In genomic region chr14:102892660-102893059, GRCh38 we compare ENCODE assay signal across 28 cellular contexts.
"Had no signal": no experiment of that assay in that cellular context is flagged by ENCODE, and none has a peak within 500 bp of the region (broad histone marks: within the 10 kb centered on the region; RNA-seq: fewer than 3 reads in every experiment).

No MANE protein-coding gene starts in this region.

- H3K27me3 ChIP-seq: adrenal gland, body of pancreas, cardiac muscle cell, dorsolateral prefrontal cortex, gastroesophageal sphincter, pancreas, stomach, thyroid gland, upper lobe of left lung, vagina had no signal

- H3K27ac ChIP-seq: adrenal gland, body of pancreas, cardiac muscle cell, coronary artery, pancreas, prostate gland, thyroid gland, upper lobe of left lung, vagina had no signal

- H3K9me3 ChIP-seq: adrenal gland, body of pancreas, gastroesophageal sphincter, pancreas, prostate gland, SK-N-SH, stomach, thyroid gland, upper lobe of left lung, vagina had no signal

- ATAC-seq: naive thymus-derived CD8-positive, alpha-beta T cell; WTC11 had no signal

- H3K4me3 Mint-ChIP-seq: activated T-helper 1 cell treated with anti-CD3 and anti-CD28 coated beads, Interleukin-12 subunit alpha, Interleukin-12 subunit beta, Interleukin-2, Interleukin-4 antibody, amounts not matched to agents 30 ng/mL and 10 ng/mL and 1 ng/mL, durations not matched to agents 14 hours and 24 hours and 36 hours; naive thymus-derived CD8-positive, alpha-beta T cell; neural crest cell; T-helper 1 cell treated with Interleukin-12 subunit alpha and Interleukin-12 subunit beta and Interleukin-4 antibody, amounts not matched to agents 30 μg/mL and 1 μg/mL, for 36 hours; WTC11 had no signal

- H3K4me1 Mint-ChIP-seq: neural crest cell, WTC11 had no signal

- DNase-seq: activated CD4-positive, alpha-beta T cell treated with anti-CD3 and anti-CD28 coated beads for 1 hour; activated T-cell treated with anti-CD3 and anti-CD28 coated beads for 4 hours; effector memory CD4-positive, alpha-beta T cell; head of caudate nucleus; naive thymus-derived CD8-positive, alpha-beta T cell; pancreas; retina; SK-N-SH; stimulated activated CD4-positive, alpha-beta T cell treated with anti-CD3 and anti-CD28 coated beads, Interleukin-15, amount 100 ng/mL, for 24 hours; stimulated activated CD4-positive, alpha-beta T cell treated with anti-CD3 and anti-CD28 coated beads, Interleukin-2, amount 100 ng/mL, for 24 hours; stomach; SW 1271; thyroid gland; upper lobe of left lung had no signal

- H3K9me3 Mint-ChIP-seq: activated naive CD4-positive, alpha-beta T cell treated with anti-CD3 and anti-CD28 coated beads, Interleukin-2, amount 50 U/mL, for 72 hours; activated T-helper 1 cell treated with anti-CD3 and anti-CD28 coated beads, Interleukin-12 subunit alpha, Interleukin-12 subunit beta, Interleukin-2, Interleukin-4 antibody, amounts not matched to agents 30 ng/mL and 10 ng/mL and 1 ng/mL, durations not matched to agents 14 hours and 24 hours and 36 hours; naive thymus-derived CD8-positive, alpha-beta T cell; neural crest cell; T-helper 1 cell treated with Interleukin-12 subunit alpha and Interleukin-12 subunit beta and Interleukin-4 antibody, amounts not matched to agents 30 μg/mL and 1 μg/mL, for 36 hours; WTC11 had no signal

- H3K4me1 ChIP-seq: body of pancreas, pancreas, prostate gland, vagina had no signal

- H3K36me3 Mint-ChIP-seq: WTC11 had no signal

- H3K4me3 ChIP-seq: adrenal gland, body of pancreas, cardiac muscle cell, coronary artery, dorsolateral prefrontal cortex, gastroesophageal sphincter, pancreas, prostate gland, smooth muscle cell, stomach, thyroid gland, upper lobe of left lung, vagina had no signal

- H3K27ac Mint-ChIP-seq: activated T-helper 1 cell treated with anti-CD3 and anti-CD28 coated beads, Interleukin-12 subunit alpha, Interleukin-12 subunit beta, Interleukin-2, Interleukin-4 antibody, amounts not matched to agents 30 ng/mL and 10 ng/mL and 1 ng/mL, durations not matched to agents 14 hours and 24 hours and 36 hours; naive thymus-derived CD8-positive, alpha-beta T cell; T-helper 1 cell treated with Interleukin-12 subunit alpha and Interleukin-12 subunit beta and Interleukin-4 antibody, amounts not matched to agents 30 μg/mL and 1 μg/mL, for 36 hours; WTC11 had no signal

- H3K36me3 ChIP-seq: cardiac muscle cell, pancreas, prostate gland, thyroid gland, vagina had no signal

- H3K27me3 Mint-ChIP-seq: naive thymus-derived CD8-positive, alpha-beta T cell had no signal
